Comparison of ENCODE assay signal across 22 cellular contexts in the genomic region with DNA sequence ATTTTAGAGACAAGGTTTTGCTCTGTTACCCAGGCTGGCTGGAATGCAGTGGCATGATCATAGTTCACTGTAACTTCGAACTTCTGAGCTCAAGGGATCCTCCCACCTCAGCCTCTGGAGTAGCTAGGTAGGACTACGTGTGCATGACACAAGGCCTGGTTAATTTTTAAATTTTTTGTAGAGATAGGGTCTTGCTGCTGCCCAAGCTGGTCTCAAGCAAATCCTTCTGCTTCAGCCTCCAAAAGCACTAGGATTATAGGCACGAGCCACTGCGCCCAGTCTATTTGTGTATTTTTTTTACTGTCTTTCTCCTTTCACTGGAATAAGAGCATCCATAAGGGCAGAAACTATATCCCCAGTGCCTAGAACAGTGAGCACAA.
"Had no signal": no experiment of that assay in that cellular context is flagged by ENCODE, and none has a peak within 500 bp of the region (broad histone marks: within the 10 kb centered on the region; RNA-seq: fewer than 3 reads in every experiment).

No MANE protein-coding gene starts in this region.

- H3K27me3 ChIP-seq: esophagus squamous epithelium, gastroesophageal sphincter, left lung, sigmoid colon, suprapubic skin, thyroid gland, vagina had no signal

- ATAC-seq: effector memory CD8-positive, alpha-beta T cell; gastroesophageal sphincter had no signal

- H3K27ac ChIP-seq: epithelial cell of prostate, esophagus squamous epithelium, gastroesophageal sphincter, parathyroid adenoma, skin epidermis, suprapubic skin, vagina had no signal

- H3K4me3 ChIP-seq: esophagus squamous epithelium, gastroesophageal sphincter, left lung, prostate gland, sigmoid colon, skin epidermis, suprapubic skin, thyroid gland, vagina had no signal

- H3K9me3 ChIP-seq: esophagus squamous epithelium, gastroesophageal sphincter, left lung, prostate gland, sigmoid colon, suprapubic skin, thyroid gland, vagina had no signal

- H3K9ac ChIP-seq: parathyroid adenoma had no signal

- H3K4me1 ChIP-seq: parathyroid adenoma, suprapubic skin, vagina had no signal

- H2AFZ ChIP-seq: parathyroid adenoma had no signal

- DNase-seq: cerebellar nuclear complex; effector memory CD8-positive, alpha-beta T cell; esophagus squamous epithelium; foreskin fibroblast; glutamatergic neuron; kidney; left lung; mesendoderm; naive B cell; nephron progenitor cell; sigmoid colon; stimulated activated CD4-positive, alpha-beta T cell treated with anti-CD3 and anti-CD28 coated beads, Interleukin-12 subunit alpha, Interleukin-12 subunit beta, amount 100 ng/mL, for 4 hours; stimulated activated naive CD4-positive, alpha-beta T cell; thyroid gland had no signal

- FAIRE-seq: colon, kidney had no signal

- H3K36me3 ChIP-seq: prostate gland, sigmoid colon, suprapubic skin, thyroid gland, vagina had no signal
